12 cellular contexts compared by ENCODE assay signal in the genomic region with DNA sequence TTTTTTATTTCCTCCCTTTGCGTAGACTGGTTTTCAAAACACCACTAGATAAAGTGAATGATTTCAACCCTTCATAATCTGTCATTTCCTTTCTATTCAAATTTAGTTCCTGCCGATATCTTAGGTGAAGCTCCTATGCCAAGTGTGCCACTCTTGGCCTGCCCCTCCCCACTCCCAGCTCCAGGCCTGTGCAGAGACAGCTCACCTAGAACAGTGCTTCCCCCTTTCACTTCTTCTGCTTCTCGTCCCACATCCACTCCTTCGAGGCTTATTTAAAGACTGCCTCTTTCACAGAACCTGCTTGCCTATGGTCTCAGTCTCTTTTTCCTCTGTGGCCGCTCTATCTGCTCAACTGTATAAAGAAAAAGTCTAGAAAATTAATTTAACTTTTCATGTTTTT.
A peak's percentile ranks its signal among the peaks of the same experiment; 100 is the strongest.
DNase-seq lines count a peak whose midpoint lies in the region; ATAC-seq and TF ChIP-seq lines count a peak whose summit lies in the region.
"Had no signal": no experiment of that assay in that cellular context is flagged by ENCODE, and none has a peak within 500 bp of the region (broad histone marks: within the 10 kb centered on the region; RNA-seq: fewer than 3 reads in every experiment).

No MANE protein-coding gene starts in this region.

- H3K4me3 ChIP-seq in WERI-Rb-1 (ENCODE audit: low read depth, low read length) (no peak overlapping the region), mesenchymal stem cell (ENCODE audit: insufficient read depth in 1 of 2, low read depth in 1 of 2, low read length in 2 of 2) (no peak overlapping the region), thyroid gland (replicated peaks in 1 of 3) (no peak overlapping the region)

- TF ChIP-seq CTCF in WERI-Rb-1 (IDR thresholded peaks at IDR 0.05; ENCODE audit: low read depth, low read length) (no peak), thyroid gland (IDR thresholded peaks at IDR 0.05) (no peak)

- no peak overlapping the region for H2BK12ac ChIP-seq in mesenchymal stem cell (ENCODE audit: low read length in 2 of 2)

- H4K8ac ChIP-seq in mesenchymal stem cell (ENCODE audit: low read length) = no peak overlapping the region

- H3K27ac ChIP-seq in WERI-Rb-1 = peak overlapping the region; percentile 11
- H3K27ac ChIP-seq in mesenchymal stem cell (ENCODE audit: low read length, poor library complexity, severe bottlenecking) = no peak overlapping the region
- peak overlapping the region; percentile 38 to 79 (median 52) for H3K27ac ChIP-seq in thyroid gland

- DNase-seq in activated T-cell treated with anti-CD3 and anti-CD28 coated beads, Interleukin-2, amount 50 U/mL, for 72 hours = no peak
- DNase-seq in activated T-cell treated with anti-CD3 and anti-CD28 coated beads for 4 hours (no peak), WERI-Rb-1 (no peak), mesenchymal stem cell (no peak), thyroid gland (peak in 1 of 2 donors; percentile 34), cortex of kidney (lab: John Stamatoyannopoulos, UW) (no peak)
- DNase-seq: activated CD4-positive, alpha-beta T cell treated with anti-CD3 and anti-CD28 coated beads, Interleukin-2, amount 50 U/mL, for 48 hours; anterior cingulate cortex; NCI-H526 treated with DMSO at 0.1 percent for 48 hours; SHP77 treated with DMSO at 0.1 percent for 48 hours had no signal

- H3K36me3 Mint-ChIP-seq in activated T-cell treated with anti-CD3 and anti-CD28 coated beads, Interleukin-2, amount 50 U/mL, for 72 hours (ENCODE audit: insufficient read depth in 2 of 2) = peaks cover 0 to 2% of the 10 kb centered on the region in 2 donors

- H3K4ac ChIP-seq in mesenchymal stem cell (ENCODE audit: low read depth in 1 of 2, low read length in 2 of 2) = no peak overlapping the region

- H2BK5ac ChIP-seq in mesenchymal stem cell (ENCODE audit: low read depth, low read length, poor library complexity, severe bottlenecking) = no peak overlapping the region

- no peak for TF ChIP-seq POLR2A in thyroid gland (IDR thresholded peaks at IDR 0.05)

- H3K4me3 Mint-ChIP-seq in activated T-cell treated with anti-CD3 and anti-CD28 coated beads, Interleukin-2, amount 50 U/mL, for 72 hours = peak overlapping the region; percentile 2 to 61

- H3K27me3 Mint-ChIP-seq in activated T-cell treated with anti-CD3 and anti-CD28 coated beads, Interleukin-2, amount 50 U/mL, for 72 hours (ENCODE audit: low read depth) = no peaks in the 10 kb centered on the region

- no peak overlapping the region for H2BK15ac ChIP-seq in mesenchymal stem cell (ENCODE audit: low read depth, poor library complexity, severe bottlenecking)

- no peak overlapping the region for H3K23ac ChIP-seq in mesenchymal stem cell (ENCODE audit: low read length in 2 of 2)

- no peak overlapping the region for H2AFZ ChIP-seq in mesenchymal stem cell (ENCODE audit: low read depth, low read length)

- intact Hi-C loops in thyroid gland (cut with DNase I) = no loop called here

- no peak for ATAC-seq in activated T-cell treated with anti-CD3 and anti-CD28 coated beads, Interleukin-2, amount 50 U/mL, for 72 hours (replicated peaks in 1 of 2)
- ATAC-seq in HG02973 (IDR thresholded peaks at IDR 0.05; ENCODE audit: unreplicated experiment) (no peak), HG02884 (IDR thresholded peaks at IDR 0.05; ENCODE audit: unreplicated experiment) (no peak)

- 59% methylated on average over 4 of the region's 5 CpGs for WGBS in mesenchymal stem cell
- WGBS in thyroid gland, 2 donors = 48 to 55% methylated on average over 5 of the region's 5 CpGs

- no peaks in the 10 kb centered on the region for H3K36me3 ChIP-seq in WERI-Rb-1
- no peaks in the 10 kb centered on the region for H3K36me3 ChIP-seq in mesenchymal stem cell (ENCODE audit: control insufficient read depth in 1 of 2, insufficient read depth in 2 of 2, low read depth in 1 of 2, low read length in 2 of 2)
- H3K36me3 ChIP-seq in thyroid gland = no peaks in the 10 kb centered on the region

- H3K27ac Mint-ChIP-seq in activated T-cell treated with anti-CD3 and anti-CD28 coated beads, Interleukin-2, amount 50 U/mL, for 72 hours = peak overlapping the region; percentile 78

- H4K91ac ChIP-seq in mesenchymal stem cell (ENCODE audit: low read length) = no peak overlapping the region

- no peak overlapping the region for H3K4me2 ChIP-seq in mesenchymal stem cell (ENCODE audit: low read length, poor library complexity, severe bottlenecking)

- H3K9me3 ChIP-seq in WERI-Rb-1 (ENCODE audit: severe bottlenecking) = no peaks in the 10 kb centered on the region
- H3K9me3 ChIP-seq in mesenchymal stem cell (ENCODE audit: control insufficient read depth, low read length) = no peaks in the 10 kb centered on the region
- H3K9me3 ChIP-seq in thyroid gland = no peaks in the 10 kb centered on the region

- H3K4me1 ChIP-seq in mesenchymal stem cell (ENCODE audit: control insufficient read depth, insufficient read depth, low read depth, low read length) (peaks cover 9% of the 10 kb centered on the region), thyroid gland (peaks cover 41 to 66% of the 10 kb centered on the region in 2 donors)

- H3K27me3 ChIP-seq in WERI-Rb-1 (ENCODE audit: insufficient read depth, low read depth, severe bottlenecking) = no peaks in the 10 kb centered on the region
- H3K27me3 ChIP-seq in mesenchymal stem cell (ENCODE audit: control insufficient read depth in 1 of 2, insufficient read depth in 1 of 2, low read length in 2 of 2) = no peaks in the 10 kb centered on the region
- no peaks in the 10 kb centered on the region for H3K27me3 ChIP-seq in thyroid gland

- H3K14ac ChIP-seq in mesenchymal stem cell (ENCODE audit: low read length in 2 of 2) = no peak overlapping the region

- H3K9ac ChIP-seq in mesenchymal stem cell (ENCODE audit: low read length) = peak overlapping the region; percentile 59

- H3K79me1 ChIP-seq in mesenchymal stem cell (replicated peaks; ENCODE audit: low read length, poor library complexity, severe bottlenecking) = no peaks in the 10 kb centered on the region

- H3K9me3 Mint-ChIP-seq in activated T-cell treated with anti-CD3 and anti-CD28 coated beads, Interleukin-2, amount 50 U/mL, for 72 hours = no peaks in the 10 kb centered on the region

- no peak overlapping the region for H2BK120ac ChIP-seq in mesenchymal stem cell (ENCODE audit: low read depth, low read length)

- H3K4me1 Mint-ChIP-seq in activated T-cell treated with anti-CD3 and anti-CD28 coated beads, Interleukin-2, amount 50 U/mL, for 72 hours (ENCODE audit: low read depth) = peaks cover 46% of the 10 kb centered on the region

- peak overlapping the region; percentile 13 for H2AK5ac ChIP-seq in mesenchymal stem cell (ENCODE audit: low read length, severe bottlenecking)

- no peak overlapping the region for H3K18ac ChIP-seq in mesenchymal stem cell (ENCODE audit: low read depth in 1 of 2, low read length in 2 of 2)
